7 cellular contexts compared by ENCODE assay signal in genomic region chr9:32618261-32618660, GRCh38. TPM values are rescaled to one million over a fixed set of nuclear protein-coding genes. Genes with fewer than 3 reads are reported as not detected.
"Had no signal": no experiment of that assay in that cellular context is flagged by ENCODE, and none has a peak within 500 bp of the region (broad histone marks: within the 10 kb centered on the region; RNA-seq: fewer than 3 reads in every experiment).

No MANE protein-coding gene starts in this region.

- H3K36me3 ChIP-seq: HAP-1 had no signal

- H3K4me3 ChIP-seq: GM23248, HAP-1 had no signal

- H3K4me1 ChIP-seq: HAP-1 had no signal

- H3K9me3 ChIP-seq: HAP-1 had no signal

- DNase-seq: GM23248, GOT3, H7, IMR-90 had no signal

- H3K27ac ChIP-seq: GM23248 had no signal

RNA-seq across cellular contexts. Expression of gene TAF1L, which starts 17.2 kb away (rescaled TPM):
- total RNA-seq: GM23248, H4, H7, HT-29, IMR-90 had no signal
